In genomic region chr20:36485286-36485685, GRCh38 we compare ENCODE assay signal across 1 cellular context.
A peak's percentile ranks its signal among the peaks of the same experiment; 100 is the strongest.
TF ChIP-seq lines count a peak whose summit lies in the region.

No MANE protein-coding gene starts in this region.

TF ChIP-seq in HepG2, 621 proteins besides CTCF, POLR2A, EP300 and RAD21 (continued from another document):
- TF ChIP-seq GPBP1L1 (CRISPR knock-in tag; IDR thresholded peaks at IDR 0.05) (no peak), YY1 (IDR thresholded peaks at IDR 0.05; ENCODE audit: insufficient read depth, insufficient replicate concordance, low read depth, low read length) (peak; percentile 26), ZNF850 (CRISPR knock-in tag; conservative IDR thresholded peaks at IDR 0.05) (no peak), ZNF691 (CRISPR knock-in tag; IDR thresholded peaks at IDR 0.05; ENCODE audit: borderline replicate concordance, low read depth) (no peak), SNRNP70 (IDR thresholded peaks at IDR 0.05; ENCODE audit: low read depth, low read length) (no peak), SOX13 (IDR thresholded peaks at IDR 0.05) (no peak), SOX13 (CRISPR knock-in tag; conservative IDR thresholded peaks at IDR 0.05 in 1 of 2, IDR thresholded peaks at IDR 0.05 in 1 of 2) (no peak), JUND (CRISPR knock-in tag; IDR thresholded peaks at IDR 0.05) (no peak), ZNF562 (CRISPR knock-in tag; IDR thresholded peaks at IDR 0.05; ENCODE audit: borderline replicate concordance) (no peak), ZNF570 (CRISPR knock-in tag; IDR thresholded peaks at IDR 0.05; ENCODE audit: borderline replicate concordance) (no peak), ZNF350 (CRISPR knock-in tag; IDR thresholded peaks at IDR 0.05; ENCODE audit: borderline replicate concordance, low read depth) (0 out of 2 replicates have a peak, but pooled peaks have one; percentile 40), HOXD1 (CRISPR knock-in tag; IDR thresholded peaks at IDR 0.05) (no peak), MNT (IDR thresholded peaks at IDR 0.05) (no peak), NR2F2 (IDR thresholded peaks at IDR 0.05; ENCODE audit: borderline replicate concordance, low read depth) (no peak), SSRP1 (CRISPR knock-in tag; IDR thresholded peaks at IDR 0.05) (no peak), POGK (CRISPR knock-in tag; conservative IDR thresholded peaks at IDR 0.05) (no peak), MAFK (conservative IDR thresholded peaks at IDR 0.05 in 1 of 2, IDR thresholded peaks at IDR 0.05 in 1 of 2; ENCODE audit: low read length in 2 of 2) (no peak), HOXA3 (CRISPR knock-in tag; IDR thresholded peaks at IDR 0.05) (0 out of 2 replicates have a peak, but pooled peaks have one; percentile 34), RBFOX2 (IDR thresholded peaks at IDR 0.05; ENCODE audit: low read depth, low read length) (no peak), ZNF138 (CRISPR knock-in tag; IDR thresholded peaks at IDR 0.05; ENCODE audit: low read depth) (no peak), ATF7-NPFF (CRISPR knock-in tag; IDR thresholded peaks at IDR 0.05; ENCODE audit: low read depth) (0 out of 2 replicates have a peak, but pooled peaks have one; percentile 24), CBX2 (IDR thresholded peaks at IDR 0.05; ENCODE audit: low read depth, low read length) (no peak), CBX2 (CRISPR knock-in tag; IDR thresholded peaks at IDR 0.05; ENCODE audit: low read depth) (0 out of 2 replicates have a peak, but pooled peaks have one; percentile 34), ZNF891 (CRISPR knock-in tag; IDR thresholded peaks at IDR 0.05) (peak; percentile 52; the same call in 1 of the 2 replicates)
- TF ChIP-seq, protein P1, sequence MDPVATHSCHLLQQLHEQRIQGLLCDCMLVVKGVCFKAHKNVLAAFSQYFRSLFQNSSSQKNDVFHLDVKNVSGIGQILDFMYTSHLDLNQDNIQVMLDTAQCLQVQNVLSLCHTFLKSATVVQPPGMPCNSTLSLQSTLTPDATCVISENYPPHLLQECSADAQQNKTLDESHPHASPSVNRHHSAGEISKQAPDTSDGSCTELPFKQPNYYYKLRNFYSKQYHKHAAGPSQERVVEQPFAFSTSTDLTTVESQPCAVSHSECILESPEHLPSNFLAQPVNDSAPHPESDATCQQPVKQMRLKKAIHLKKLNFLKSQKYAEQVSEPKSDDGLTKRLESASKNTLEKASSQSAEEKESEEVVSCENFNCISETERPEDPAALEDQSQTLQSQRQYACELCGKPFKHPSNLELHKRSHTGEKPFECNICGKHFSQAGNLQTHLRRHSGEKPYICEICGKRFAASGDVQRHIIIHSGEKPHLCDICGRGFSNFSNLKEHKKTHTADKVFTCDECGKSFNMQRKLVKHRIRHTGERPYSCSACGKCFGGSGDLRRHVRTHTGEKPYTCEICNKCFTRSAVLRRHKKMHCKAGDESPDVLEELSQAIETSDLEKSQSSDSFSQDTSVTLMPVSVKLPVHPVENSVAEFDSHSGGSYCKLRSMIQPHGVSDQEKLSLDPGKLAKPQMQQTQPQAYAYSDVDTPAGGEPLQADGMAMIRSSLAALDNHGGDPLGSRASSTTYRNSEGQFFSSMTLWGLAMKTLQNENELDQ (CRISPR knock-in tag; IDR thresholded peaks at IDR 0.05; ENCODE audit: borderline replicate concordance): no peak
- TF ChIP-seq, protein P2, sequence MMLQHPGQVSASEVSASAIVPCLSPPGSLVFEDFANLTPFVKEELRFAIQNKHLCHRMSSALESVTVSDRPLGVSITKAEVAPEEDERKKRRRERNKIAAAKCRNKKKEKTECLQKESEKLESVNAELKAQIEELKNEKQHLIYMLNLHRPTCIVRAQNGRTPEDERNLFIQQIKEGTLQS (CRISPR knock-in tag; IDR thresholded peaks at IDR 0.05): no peak
- TF ChIP-seq, protein P3, sequence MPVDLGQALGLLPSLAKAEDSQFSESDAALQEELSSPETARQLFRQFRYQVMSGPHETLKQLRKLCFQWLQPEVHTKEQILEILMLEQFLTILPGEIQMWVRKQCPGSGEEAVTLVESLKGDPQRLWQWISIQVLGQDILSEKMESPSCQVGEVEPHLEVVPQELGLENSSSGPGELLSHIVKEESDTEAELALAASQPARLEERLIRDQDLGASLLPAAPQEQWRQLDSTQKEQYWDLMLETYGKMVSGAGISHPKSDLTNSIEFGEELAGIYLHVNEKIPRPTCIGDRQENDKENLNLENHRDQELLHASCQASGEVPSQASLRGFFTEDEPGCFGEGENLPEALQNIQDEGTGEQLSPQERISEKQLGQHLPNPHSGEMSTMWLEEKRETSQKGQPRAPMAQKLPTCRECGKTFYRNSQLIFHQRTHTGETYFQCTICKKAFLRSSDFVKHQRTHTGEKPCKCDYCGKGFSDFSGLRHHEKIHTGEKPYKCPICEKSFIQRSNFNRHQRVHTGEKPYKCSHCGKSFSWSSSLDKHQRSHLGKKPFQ (CRISPR knock-in tag; IDR thresholded peaks at IDR 0.05; ENCODE audit: insufficient replicate concordance): no peak
- TF ChIP-seq, protein P4, sequence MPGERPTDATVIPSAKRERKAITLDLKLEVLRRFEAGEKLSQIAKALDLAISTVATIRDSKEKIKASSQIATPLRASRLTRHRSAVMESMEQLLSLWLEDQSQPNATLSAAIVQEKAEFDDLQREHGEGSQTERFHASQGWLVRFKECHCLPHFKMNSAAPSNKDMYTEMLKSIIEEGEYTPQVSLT (CRISPR knock-in tag; IDR thresholded peaks at IDR 0.05; ENCODE audit: borderline replicate concordance, low read depth): no peak
- TF ChIP-seq, protein P5, sequence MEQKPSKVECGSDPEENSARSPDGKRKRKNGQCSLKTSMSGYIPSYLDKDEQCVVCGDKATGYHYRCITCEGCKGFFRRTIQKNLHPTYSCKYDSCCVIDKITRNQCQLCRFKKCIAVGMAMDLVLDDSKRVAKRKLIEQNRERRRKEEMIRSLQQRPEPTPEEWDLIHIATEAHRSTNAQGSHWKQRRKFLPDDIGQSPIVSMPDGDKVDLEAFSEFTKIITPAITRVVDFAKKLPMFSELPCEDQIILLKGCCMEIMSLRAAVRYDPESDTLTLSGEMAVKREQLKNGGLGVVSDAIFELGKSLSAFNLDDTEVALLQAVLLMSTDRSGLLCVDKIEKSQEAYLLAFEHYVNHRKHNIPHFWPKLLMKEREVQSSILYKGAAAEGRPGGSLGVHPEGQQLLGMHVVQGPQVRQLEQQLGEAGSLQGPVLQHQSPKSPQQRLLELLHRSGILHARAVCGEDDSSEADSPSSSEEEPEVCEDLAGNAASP (CRISPR knock-in tag; IDR thresholded peaks at IDR 0.05; ENCODE audit: borderline replicate concordance): no peak
